7 cellular contexts compared by ENCODE assay signal in genomic region chr19:6424190-6424938, GRCh38. TPM values are rescaled to one million over a fixed set of nuclear protein-coding genes. Genes with fewer than 3 reads are reported as not detected.
DNase-seq lines count a peak whose midpoint lies in the region; ATAC-seq, FAIRE-seq and TF ChIP-seq lines count a peak whose summit lies in the region.

TSS of gene KHSRP (minus strand) at chr19:6424811. CDS start at chr19:6424701, 110 bp downstream.

- H2AFZ ChIP-seq in K562 (ENCODE audit: low read depth, low read length): peak within 1 kb of the TSS; percentile 81

- peaks cover 44% of the 10 kb centered on the region for H4K20me1 ChIP-seq in K562 (replicated peaks; ENCODE audit: control insufficient read depth, insufficient read depth, low read length)

- H3K4me3 ChIP-seq in K562: peak within 1 kb of the TSS; percentile 82
- H3K4me3 ChIP-seq in iPS-20b (ENCODE audit: low read length): peak within 1 kb of the TSS; percentile 100

- no peak for ATAC-seq in K562
- ATAC-seq in HG02763 (IDR thresholded peaks at IDR 0.05; ENCODE audit: unreplicated experiment): no peak

- no peak for TF ChIP-seq EP300 in K562 (IDR thresholded peaks at IDR 0.05; ENCODE audit: low read length)

- POLR2A ChIA-PET in K562 (lab: Yijun Ruan, JAX): interaction anchor here (0.6 to 2.4 kb wide), 17 partner anchors 10 to 830 kb away, joined by 3 to 16 read pairs (median 3); partner anchors contain the start of genes ALKBH7 and TNFSF9

- no peak for TF ChIP-seq CTCF in K562 (IDR thresholded peaks at IDR 0.05 in 2 of 3, conservative IDR thresholded peaks at IDR 0.05 in 1 of 3; ENCODE audit: insufficient read depth in 2 of 3, low read depth in 1 of 3, low read length in 3 of 3)

- H3K9me3 ChIP-seq in K562 (replicated peaks; ENCODE audit: control insufficient read depth, insufficient read depth, low read depth, low read length) (no peaks in the 10 kb centered on the region), iPS-20b (ENCODE audit: insufficient read depth, low read depth, low read length) (peaks cover 6% of the 10 kb centered on the region; the same call in 1 of the 2 replicates)

- intact Hi-C loops in K562 (cut with micrococcal nuclease): loop anchor here (10.0 kb wide), 2 partner anchors 110 to 260 kb away; no protein-coding TSS in a partner anchor

- H3K4me2 ChIP-seq in K562 (ENCODE audit: insufficient read depth, low read length): peak within 1 kb of the TSS; percentile 95

- BruUV-seq in K562 (replicated peaks; lab: Mats Ljungman, UMichigan): no TSS peak

- H3K27me3 ChIP-seq in K562 (ENCODE audit: control insufficient read depth in 2 of 2, insufficient read depth in 2 of 2, low read length in 2 of 2): no peaks in the 10 kb centered on the region
- H3K27me3 ChIP-seq in iPS-20b (ENCODE audit: insufficient read depth, low read length): peaks cover 3% of the 10 kb centered on the region

- H3K9me1 ChIP-seq in K562 (ENCODE audit: control insufficient read depth, insufficient read depth, low read length): peaks cover 11% of the 10 kb centered on the region

- H3K9ac ChIP-seq in K562 (ENCODE audit: insufficient read depth in 1 of 2, low read depth in 2 of 2, low read length in 2 of 2) (peak within 1 kb of the TSS; percentile 80 to 92), iPS-20b (ENCODE audit: low read depth, low read length) (peak within 1 kb of the TSS; percentile 95)

- peak; percentile 58 to 98 (median 90) for DNase-seq in K562 (ENCODE audit: extremely low read depth in 1 of 4, low spot score in 3 of 4)
- DNase-seq in stimulated activated CD4-positive, alpha-beta T cell treated with anti-CD3 and anti-CD28 coated beads, Interleukin-12 subunit alpha, Interleukin-12 subunit beta, amount 100 ng/mL, for 4 hours: peak; percentile 44
- no peak for DNase-seq in DMS79 treated with DMSO at 0.1 percent for 48 hours (lab: John Stamatoyannopoulos, UW)

- H3K79me2 ChIP-seq in K562 (ENCODE audit: control insufficient read depth, insufficient read depth, low read length): peaks cover 56% of the 10 kb centered on the region

- H3K4me1 ChIP-seq in K562 (replicated peaks in 1 of 2; ENCODE audit: control insufficient read depth in 2 of 2, insufficient read depth in 2 of 2, low read length in 2 of 2): peaks cover 17 to 43% of the 10 kb centered on the region in 2 experiments
- H3K4me1 ChIP-seq in iPS-20b (ENCODE audit: insufficient read depth, low read length): 0 out of 2 replicates have a peak, but pooled peaks cover 2% of the 10 kb centered on the region

- H3K27ac ChIP-seq in K562 (ENCODE audit: extremely low read depth, low read depth, low read length) (peak within 1 kb of the TSS; percentile 78), iPS-20b (ENCODE audit: low read length) (peak within 1 kb of the TSS; percentile 1)

- CTCF ChIA-PET in K562 (lab: Yijun Ruan, JAX; ENCODE audit: low intra/inter-chr PET ratio): no interaction called here

- TF ChIP-seq RAD21 in K562 (CRISPR knock-in tag; conservative IDR thresholded peaks at IDR 0.05 in 1 of 2, IDR thresholded peaks at IDR 0.05 in 1 of 2): no peak

- in situ Hi-C loops in K562 (cut with MboI): no loop called here

- 0% methylated on average over 30 of the region's 115 CpGs for WGBS in K562 (ENCODE audit: insufficient coverage, low coverage, missing lambda C conversion rate)

- FAIRE-seq in K562 (lab: Jason Lieb, UNC): no peak

- TF ChIP-seq POLR2A in GM19193 (IDR thresholded peaks at IDR 0.05; ENCODE audit: extremely low read depth, insufficient read depth, insufficient read length): peak; percentile 76
- peak; percentile 76 for TF ChIP-seq POLR2A in K562 (conservative IDR thresholded peaks at IDR 0.05)

- H3K36me3 ChIP-seq in K562 (ENCODE audit: control insufficient read depth, insufficient read depth, low read length) (peaks cover 40% of the 10 kb centered on the region), iPS-20b (ENCODE audit: insufficient read depth, low read depth, low read length) (peaks cover 40% of the 10 kb centered on the region)

TF ChIP-seq in PFSK-1, 5 proteins besides CTCF, POLR2A, EP300 and RAD21:
- TF ChIP-seq TAF1 (IDR thresholded peaks at IDR 0.05; ENCODE audit: borderline replicate concordance, insufficient read depth, low read length): no peak
- peak; percentile 65; the same call in 1 of the 2 replicates for TF ChIP-seq POLR2AphosphoS5 (IDR thresholded peaks at IDR 0.05; ENCODE audit: low read depth, low read length)
- no peak for TF ChIP-seq FOXP2 (optimal IDR thresholded peaks at IDR 0.05; ENCODE audit: borderline replicate concordance, extremely low read depth, extremely low read length, insufficient read depth)

TF ChIP-seq in K562, 482 proteins besides CTCF, POLR2A, EP300 and RAD21 (continues in another document):
- no peak for TF ChIP-seq ZBTB5 (IDR thresholded peaks at IDR 0.05)
- peak; percentile 78 for TF ChIP-seq ZBTB7A (IDR thresholded peaks at IDR 0.05; ENCODE audit: borderline replicate concordance, control insufficient read depth, low read depth, low read length)
- no peak for TF ChIP-seq KAT8 (IDR thresholded peaks at IDR 0.05; ENCODE audit: low read depth)
- no peak for TF ChIP-seq SREBF2 (CRISPR knock-in tag; IDR thresholded peaks at IDR 0.05)
- no peak for TF ChIP-seq ZNF76 (CRISPR knock-in tag; IDR thresholded peaks at IDR 0.05; ENCODE audit: borderline replicate concordance)
- TF ChIP-seq ZNF561 (CRISPR knock-in tag; conservative IDR thresholded peaks at IDR 0.05): no peak
- no peak for TF ChIP-seq HDAC2 (IDR thresholded peaks at IDR 0.05)
- peak; percentile 88 for TF ChIP-seq CREM (IDR thresholded peaks at IDR 0.05; ENCODE audit: low read depth)
- no peak for TF ChIP-seq MAX (CRISPR knock-in tag; IDR thresholded peaks at IDR 0.05)
- no peak for TF ChIP-seq CBFB (CRISPR knock-in tag; IDR thresholded peaks at IDR 0.05)
- TF ChIP-seq TOE1 (IDR thresholded peaks at IDR 0.05; ENCODE audit: borderline replicate concordance): no peak
- TF ChIP-seq TOE1 (CRISPR knock-in tag; IDR thresholded peaks at IDR 0.05; ENCODE audit: borderline replicate concordance, low read depth): no peak
- peak in 1 of 2 experiments; percentile 57; a peak in 1 of 4 replicates for TF ChIP-seq ZNF639 (CRISPR knock-in tag; conservative IDR thresholded peaks at IDR 0.05 in 1 of 2, IDR thresholded peaks at IDR 0.05 in 1 of 2)

RNA-seq across cellular contexts. Expression of gene KHSRP, which starts in this region (rescaled TPM):
- polyA plus RNA-seq in PFSK-1 (2012; ENCODE audit: insufficient read length, low read depth): 395 TPM
- 186 and 376 TPM in 2 replicates for total RNA-seq in K562 (2011; cell fraction: chromatin; rRNA removed; ENCODE audit: low replicate concordance)
- 235 and 244 TPM in 2 replicates for total RNA-seq in K562 (2011; cell fraction: nucleolus; rRNA removed)
- 196 TPM in 2 replicates for total RNA-seq in K562 (2011; cell fraction: nucleoplasm; rRNA removed)
- 183 and 227 TPM in 2 replicates for total RNA-seq in K562 (2014; rRNA removed)
- 94.5 and 97.2 TPM in 2 replicates for total RNA-seq in K562 (2014; rRNA removed; fragmentation: Illumina TruSeq; extraction: Trizol)
- 139 and 150 TPM in 2 replicates for total RNA-seq in K562 (2015; rRNA removed; fragmentation: Illumina TruSeq; extraction: Trizol)
- total RNA-seq in K562 (2021): 519 and 564 TPM in 2 replicates
- 93.1 and 118 TPM in 2 replicates for polyA plus RNA-seq in K562 (2011; rRNA removed)
- 82.9 and 159 TPM in 2 replicates for polyA plus RNA-seq in K562 (2011; cell fraction: cytosol; rRNA removed)
- 172 and 201 TPM in 2 replicates for polyA plus RNA-seq in K562 (2011; cell fraction: nucleus; rRNA removed)
- polyA plus RNA-seq in K562 (2012): 307 and 455 TPM in 2 replicates
- polyA plus RNA-seq in K562 (2014; fragmentation: Illumina TruSeq; extraction: Trizol): 215 and 288 TPM in 2 replicates
- polyA plus RNA-seq in K562 (2014; fragmentation: Nextera tagmentation; extraction: Ambion mirVana): 1 to 10 TPM; 4.2 to 5.7 TPM
- polyA plus RNA-seq in K562 (2014; rRNA removed): 313 and 329 TPM in 2 replicates
- polyA minus RNA-seq in K562 (2011; rRNA and poly(A)+ RNA removed): 136 and 150 TPM in 2 replicates
- 200 and 285 TPM in 2 replicates for polyA minus RNA-seq in K562 (2011; cell fraction: cytosol; rRNA and poly(A)+ RNA removed)
- 88.2 and 125 TPM in 2 replicates for polyA minus RNA-seq in K562 (2011; cell fraction: nucleus; rRNA and poly(A)+ RNA removed)
